16 cellular contexts compared by ENCODE assay signal in genomic region chr15:81282911-81283310, GRCh38.
"Had no signal": no experiment of that assay in that cellular context is flagged by ENCODE, and none has a peak within 500 bp of the region (broad histone marks: within the 10 kb centered on the region; RNA-seq: fewer than 3 reads in every experiment).

No MANE protein-coding gene starts in this region.

- H3K27ac ChIP-seq: colonic mucosa, foreskin keratinocyte, spleen, thoracic aorta had no signal

- H3K4me1 ChIP-seq: colonic mucosa, foreskin keratinocyte had no signal

- H3K27me3 ChIP-seq: colonic mucosa, foreskin keratinocyte, spleen had no signal

- DNase-seq: colonic mucosa; dermis blood vessel endothelial cell; endodermal cell; erythroblast; foreskin keratinocyte; kidney glomerular epithelial cell; mammary epithelial cell; mucosa of descending colon; natural killer cell; spleen; stimulated activated CD4-positive, alpha-beta T cell treated with anti-CD3 and anti-CD28 coated beads, Interleukin-15, amount 100 ng/mL, for 24 hours; stimulated activated CD4-positive, alpha-beta T cell treated with anti-CD3 and anti-CD28 coated beads, Interleukin-1b, Interleukin-23, amount 100 ng/mL, for 48 hours; stimulated activated CD4-positive, alpha-beta T cell treated with anti-CD3 and anti-CD28 coated beads, Interleukin-4, amount 100 ng/mL, for 24 hours; stimulated activated naive B cell treated with anti-CD40 and anti-IgM and Interleukin-4, amounts not matched to agents 10 μg/mL and 1 μg/mL and 100 μg/mL, for 72 hours; stimulated activated naive CD8-positive, alpha-beta T cell treated with anti-CD3 and anti-CD28 coated beads, Interleukin-15, amount 100 ng/mL, for 72 hours had no signal

- H3K9me3 ChIP-seq: colonic mucosa, mucosa of descending colon, thoracic aorta had no signal

- H3K36me3 ChIP-seq: colonic mucosa, spleen, thoracic aorta had no signal

- H3K4me3 ChIP-seq: colonic mucosa, mucosa of descending colon, spleen, thoracic aorta had no signal
